ENCODE assay signal across 1 cellular context in the genomic region with DNA sequence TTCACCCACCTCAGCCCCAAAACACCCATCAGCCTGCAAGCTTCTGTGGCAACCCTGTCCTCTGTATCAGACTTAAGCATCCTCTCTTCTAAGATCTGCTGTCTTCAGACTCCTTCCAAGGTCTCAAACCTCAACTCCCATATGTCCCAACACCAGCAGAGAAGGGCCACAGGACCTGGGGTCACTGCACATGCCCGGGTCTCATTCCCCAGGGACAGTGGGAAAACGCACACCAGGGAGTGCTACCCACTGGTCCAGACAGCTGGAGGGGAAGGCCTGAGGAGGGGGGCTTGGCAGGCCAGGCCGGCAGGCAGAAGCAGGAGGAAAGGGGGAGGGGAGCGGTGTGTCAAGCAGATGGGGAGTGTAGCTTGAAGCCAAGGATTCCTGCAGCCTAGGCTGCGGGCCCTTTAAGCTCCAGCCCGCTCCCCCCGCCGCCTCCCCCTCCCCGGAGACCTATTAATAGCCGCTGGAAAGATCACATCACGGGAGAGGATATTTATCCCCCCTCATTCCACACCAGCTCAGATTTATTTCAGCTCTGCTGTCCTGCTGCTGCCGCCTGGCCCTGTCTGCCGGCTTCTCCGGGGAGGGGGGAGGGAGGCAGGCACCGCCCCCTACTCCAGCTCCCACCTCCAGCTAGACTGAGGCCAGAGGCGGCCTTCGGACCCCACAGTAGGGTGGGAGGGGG.
TF ChIP-seq lines count a peak whose summit lies in the region.

No MANE protein-coding gene starts in this region.

TF ChIP-seq in HEK293, 187 proteins besides CTCF, POLR2A, EP300 and RAD21 (continued from another document and continues in another):
- TF ChIP-seq, protein P1, sequence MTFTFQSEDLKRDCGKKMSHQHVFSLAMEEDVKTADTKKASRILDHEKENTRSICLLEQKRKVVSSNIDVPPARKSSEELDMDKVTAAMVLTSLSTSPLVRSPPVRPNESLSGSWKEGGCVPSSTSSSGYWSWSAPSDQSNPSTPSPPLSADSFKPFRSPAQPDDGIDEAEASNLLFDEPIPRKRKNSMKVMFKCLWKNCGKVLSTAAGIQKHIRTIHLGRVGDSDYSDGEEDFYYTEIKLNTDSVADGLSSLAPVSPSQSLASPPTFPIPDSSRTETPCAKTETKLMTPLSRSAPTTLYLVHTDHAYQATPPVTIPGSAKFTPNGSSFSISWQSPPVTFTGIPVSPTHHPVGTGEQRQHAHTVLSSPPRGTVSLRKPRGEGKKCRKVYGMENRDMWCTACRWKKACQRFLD (tag by site-specific recombination; IDR thresholded peaks at IDR 0.05), result no peak
- TF ChIP-seq ZNF501 (tag by site-specific recombination; IDR thresholded peaks at IDR 0.05), result no peak
- no peak for TF ChIP-seq ZNF544 (tag by site-specific recombination; IDR thresholded peaks at IDR 0.05)
- no peak for TF ChIP-seq ZNF211 (tag by site-specific recombination; IDR thresholded peaks at IDR 0.05; ENCODE audit: low read depth)
- TF ChIP-seq MZF1 (tag by site-specific recombination; IDR thresholded peaks at IDR 0.05; ENCODE audit: borderline replicate concordance), result peak; percentile 44; the same call in 1 of the 2 replicates
- TF ChIP-seq ZNF623 (tag by site-specific recombination; IDR thresholded peaks at IDR 0.05), result peak; percentile 40; the same call in 1 of the 2 replicates
- TF ChIP-seq ZNF138 (tag by site-specific recombination; IDR thresholded peaks at IDR 0.05; ENCODE audit: borderline replicate concordance), result no peak
- TF ChIP-seq ZSCAN30 (tag by site-specific recombination; IDR thresholded peaks at IDR 0.05), result no peak
- no peak for TF ChIP-seq ZNF416 (tag by site-specific recombination; IDR thresholded peaks at IDR 0.05)
- TF ChIP-seq KLF8 (tag by site-specific recombination; IDR thresholded peaks at IDR 0.05), result no peak
- TF ChIP-seq ZXDB (tag by site-specific recombination; IDR thresholded peaks at IDR 0.05), result no peak
- TF ChIP-seq, protein P2, sequence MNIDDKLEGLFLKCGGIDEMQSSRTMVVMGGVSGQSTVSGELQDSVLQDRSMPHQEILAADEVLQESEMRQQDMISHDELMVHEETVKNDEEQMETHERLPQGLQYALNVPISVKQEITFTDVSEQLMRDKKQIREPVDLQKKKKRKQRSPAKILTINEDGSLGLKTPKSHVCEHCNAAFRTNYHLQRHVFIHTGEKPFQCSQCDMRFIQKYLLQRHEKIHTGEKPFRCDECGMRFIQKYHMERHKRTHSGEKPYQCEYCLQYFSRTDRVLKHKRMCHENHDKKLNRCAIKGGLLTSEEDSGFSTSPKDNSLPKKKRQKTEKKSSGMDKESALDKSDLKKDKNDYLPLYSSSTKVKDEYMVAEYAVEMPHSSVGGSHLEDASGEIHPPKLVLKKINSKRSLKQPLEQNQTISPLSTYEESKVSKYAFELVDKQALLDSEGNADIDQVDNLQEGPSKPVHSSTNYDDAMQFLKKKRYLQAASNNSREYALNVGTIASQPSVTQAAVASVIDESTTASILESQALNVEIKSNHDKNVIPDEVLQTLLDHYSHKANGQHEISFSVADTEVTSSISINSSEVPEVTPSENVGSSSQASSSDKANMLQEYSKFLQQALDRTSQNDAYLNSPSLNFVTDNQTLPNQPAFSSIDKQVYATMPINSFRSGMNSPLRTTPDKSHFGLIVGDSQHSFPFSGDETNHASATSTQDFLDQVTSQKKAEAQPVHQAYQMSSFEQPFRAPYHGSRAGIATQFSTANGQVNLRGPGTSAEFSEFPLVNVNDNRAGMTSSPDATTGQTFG (tag by site-specific recombination; IDR thresholded peaks at IDR 0.05; ENCODE audit: borderline replicate concordance), result no peak
- TF ChIP-seq, protein P3, sequence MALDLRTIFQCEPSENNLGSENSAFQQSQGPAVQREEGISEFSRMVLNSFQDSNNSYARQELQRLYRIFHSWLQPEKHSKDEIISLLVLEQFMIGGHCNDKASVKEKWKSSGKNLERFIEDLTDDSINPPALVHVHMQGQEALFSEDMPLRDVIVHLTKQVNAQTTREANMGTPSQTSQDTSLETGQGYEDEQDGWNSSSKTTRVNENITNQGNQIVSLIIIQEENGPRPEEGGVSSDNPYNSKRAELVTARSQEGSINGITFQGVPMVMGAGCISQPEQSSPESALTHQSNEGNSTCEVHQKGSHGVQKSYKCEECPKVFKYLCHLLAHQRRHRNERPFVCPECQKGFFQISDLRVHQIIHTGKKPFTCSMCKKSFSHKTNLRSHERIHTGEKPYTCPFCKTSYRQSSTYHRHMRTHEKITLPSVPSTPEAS (tag by site-specific recombination; IDR thresholded peaks at IDR 0.05), result no peak
- TF ChIP-seq ZFP37 (tag by site-specific recombination; IDR thresholded peaks at IDR 0.05), result no peak
- no peak for TF ChIP-seq ZNF350 (tag by site-specific recombination; IDR thresholded peaks at IDR 0.05)
- TF ChIP-seq, protein P4, sequence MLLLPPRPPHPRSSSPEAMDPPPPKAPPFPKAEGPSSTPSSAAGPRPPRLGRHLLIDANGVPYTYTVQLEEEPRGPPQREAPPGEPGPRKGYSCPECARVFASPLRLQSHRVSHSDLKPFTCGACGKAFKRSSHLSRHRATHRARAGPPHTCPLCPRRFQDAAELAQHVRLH (tag by site-specific recombination; IDR thresholded peaks at IDR 0.05), result no peak
- TF ChIP-seq ZNF433 (tag by site-specific recombination; IDR thresholded peaks at IDR 0.05; ENCODE audit: low read depth), result no peak
- TF ChIP-seq ZFP3 (tag by site-specific recombination; IDR thresholded peaks at IDR 0.05; ENCODE audit: low read depth), result no peak
- TF ChIP-seq ZNF664 (tag by site-specific recombination; IDR thresholded peaks at IDR 0.05), result no peak
- no peak for TF ChIP-seq ZNF23 (tag by site-specific recombination; IDR thresholded peaks at IDR 0.05; ENCODE audit: borderline replicate concordance)
- TF ChIP-seq, protein P5, sequence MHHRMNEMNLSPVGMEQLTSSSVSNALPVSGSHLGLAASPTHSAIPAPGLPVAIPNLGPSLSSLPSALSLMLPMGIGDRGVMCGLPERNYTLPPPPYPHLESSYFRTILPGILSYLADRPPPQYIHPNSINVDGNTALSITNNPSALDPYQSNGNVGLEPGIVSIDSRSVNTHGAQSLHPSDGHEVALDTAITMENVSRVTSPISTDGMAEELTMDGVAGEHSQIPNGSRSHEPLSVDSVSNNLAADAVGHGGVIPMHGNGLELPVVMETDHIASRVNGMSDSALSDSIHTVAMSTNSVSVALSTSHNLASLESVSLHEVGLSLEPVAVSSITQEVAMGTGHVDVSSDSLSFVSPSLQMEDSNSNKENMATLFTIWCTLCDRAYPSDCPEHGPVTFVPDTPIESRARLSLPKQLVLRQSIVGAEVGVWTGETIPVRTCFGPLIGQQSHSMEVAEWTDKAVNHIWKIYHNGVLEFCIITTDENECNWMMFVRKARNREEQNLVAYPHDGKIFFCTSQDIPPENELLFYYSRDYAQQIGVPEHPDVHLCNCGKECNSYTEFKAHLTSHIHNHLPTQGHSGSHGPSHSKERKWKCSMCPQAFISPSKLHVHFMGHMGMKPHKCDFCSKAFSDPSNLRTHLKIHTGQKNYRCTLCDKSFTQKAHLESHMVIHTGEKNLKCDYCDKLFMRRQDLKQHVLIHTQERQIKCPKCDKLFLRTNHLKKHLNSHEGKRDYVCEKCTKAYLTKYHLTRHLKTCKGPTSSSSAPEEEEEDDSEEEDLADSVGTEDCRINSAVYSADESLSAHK (tag by site-specific recombination; IDR thresholded peaks at IDR 0.05), result no peak
- TF ChIP-seq TRIM28 (IDR thresholded peaks at IDR 0.05; ENCODE audit: borderline replicate concordance, low read length), result no peak
- TF ChIP-seq, protein P6, sequence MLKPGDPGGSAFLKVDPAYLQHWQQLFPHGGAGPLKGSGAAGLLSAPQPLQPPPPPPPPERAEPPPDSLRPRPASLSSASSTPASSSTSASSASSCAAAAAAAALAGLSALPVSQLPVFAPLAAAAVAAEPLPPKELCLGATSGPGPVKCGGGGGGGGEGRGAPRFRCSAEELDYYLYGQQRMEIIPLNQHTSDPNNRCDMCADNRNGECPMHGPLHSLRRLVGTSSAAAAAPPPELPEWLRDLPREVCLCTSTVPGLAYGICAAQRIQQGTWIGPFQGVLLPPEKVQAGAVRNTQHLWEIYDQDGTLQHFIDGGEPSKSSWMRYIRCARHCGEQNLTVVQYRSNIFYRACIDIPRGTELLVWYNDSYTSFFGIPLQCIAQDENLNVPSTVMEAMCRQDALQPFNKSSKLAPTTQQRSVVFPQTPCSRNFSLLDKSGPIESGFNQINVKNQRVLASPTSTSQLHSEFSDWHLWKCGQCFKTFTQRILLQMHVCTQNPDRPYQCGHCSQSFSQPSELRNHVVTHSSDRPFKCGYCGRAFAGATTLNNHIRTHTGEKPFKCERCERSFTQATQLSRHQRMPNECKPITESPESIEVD (tag by site-specific recombination; IDR thresholded peaks at IDR 0.05), result no peak
- TF ChIP-seq ZNF169 (tag by site-specific recombination; IDR thresholded peaks at IDR 0.05), result no peak
- no peak for TF ChIP-seq ZNF16 (tag by site-specific recombination; IDR thresholded peaks at IDR 0.05; ENCODE audit: low read depth)
- no peak for TF ChIP-seq ZNF426 (tag by site-specific recombination; IDR thresholded peaks at IDR 0.05)
- no peak for TF ChIP-seq PRDM1 (tag by site-specific recombination; IDR thresholded peaks at IDR 0.05)
- TF ChIP-seq ZNF239 (tag by site-specific recombination; IDR thresholded peaks at IDR 0.05), result no peak
- peak; percentile 57 for TF ChIP-seq GLIS1 (tag by site-specific recombination; IDR thresholded peaks at IDR 0.05)
- no peak for TF ChIP-seq ZNF529 (tag by site-specific recombination; IDR thresholded peaks at IDR 0.05; ENCODE audit: insufficient replicate concordance)
- TF ChIP-seq ZBTB17 (tag by site-specific recombination; IDR thresholded peaks at IDR 0.05), result peak; percentile 83
- peak; percentile 83 for TF ChIP-seq ZBTB48 (tag by site-specific recombination; IDR thresholded peaks at IDR 0.05)
- no peak for TF ChIP-seq ZFP69B (tag by site-specific recombination; IDR thresholded peaks at IDR 0.05)
- TF ChIP-seq, protein P7, sequence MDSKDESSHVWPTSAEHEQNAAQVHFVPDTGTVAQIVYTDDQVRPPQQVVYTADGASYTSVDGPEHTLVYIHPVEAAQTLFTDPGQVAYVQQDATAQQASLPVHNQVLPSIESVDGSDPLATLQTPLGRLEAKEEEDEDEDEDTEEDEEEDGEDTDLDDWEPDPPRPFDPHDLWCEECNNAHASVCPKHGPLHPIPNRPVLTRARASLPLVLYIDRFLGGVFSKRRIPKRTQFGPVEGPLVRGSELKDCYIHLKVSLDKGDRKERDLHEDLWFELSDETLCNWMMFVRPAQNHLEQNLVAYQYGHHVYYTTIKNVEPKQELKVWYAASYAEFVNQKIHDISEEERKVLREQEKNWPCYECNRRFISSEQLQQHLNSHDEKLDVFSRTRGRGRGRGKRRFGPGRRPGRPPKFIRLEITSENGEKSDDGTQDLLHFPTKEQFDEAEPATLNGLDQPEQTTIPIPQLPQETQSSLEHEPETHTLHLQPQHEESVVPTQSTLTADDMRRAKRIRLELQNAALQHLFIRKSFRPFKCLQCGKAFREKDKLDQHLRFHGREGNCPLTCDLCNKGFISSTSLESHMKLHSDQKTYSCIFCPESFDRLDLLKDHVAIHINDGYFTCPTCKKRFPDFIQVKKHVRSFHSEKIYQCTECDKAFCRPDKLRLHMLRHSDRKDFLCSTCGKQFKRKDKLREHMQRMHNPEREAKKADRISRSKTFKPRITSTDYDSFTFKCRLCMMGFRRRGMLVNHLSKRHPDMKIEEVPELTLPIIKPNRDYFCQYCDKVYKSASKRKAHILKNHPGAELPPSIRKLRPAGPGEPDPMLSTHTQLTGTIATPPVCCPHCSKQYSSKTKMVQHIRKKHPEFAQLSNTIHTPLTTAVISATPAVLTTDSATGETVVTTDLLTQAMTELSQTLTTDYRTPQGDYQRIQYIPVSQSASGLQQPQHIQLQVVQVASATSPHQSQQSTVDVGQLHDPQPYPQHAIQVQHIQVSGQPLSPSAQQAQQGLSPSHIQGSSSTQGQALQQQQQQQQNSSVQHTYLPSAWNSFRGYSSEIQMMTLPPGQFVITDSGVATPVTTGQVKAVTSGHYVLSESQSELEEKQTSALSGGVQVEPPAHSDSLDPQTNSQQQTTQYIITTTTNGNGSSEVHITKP (tag by site-specific recombination; IDR thresholded peaks at IDR 0.05), result peak; percentile 65
- 0 out of 2 replicates have a peak, but pooled peaks have one; percentile 38 for TF ChIP-seq ZNF24 (tag by site-specific recombination; IDR thresholded peaks at IDR 0.05)
- TF ChIP-seq SP3 (tag by site-specific recombination; IDR thresholded peaks at IDR 0.05), result no peak
- TF ChIP-seq ZNF555 (tag by site-specific recombination; conservative IDR thresholded peaks at IDR 0.05), result no peak
- no peak for TF ChIP-seq ZNF843 (tag by site-specific recombination; IDR thresholded peaks at IDR 0.05)
- no peak for TF ChIP-seq ZNF48 (tag by site-specific recombination; IDR thresholded peaks at IDR 0.05)
- TF ChIP-seq ZNF701 (tag by site-specific recombination; IDR thresholded peaks at IDR 0.05), result no peak
- no peak for TF ChIP-seq OSR2 (tag by site-specific recombination; IDR thresholded peaks at IDR 0.05)
- TF ChIP-seq ZNF510 (tag by site-specific recombination; IDR thresholded peaks at IDR 0.05; ENCODE audit: insufficient replicate concordance), result no peak
- TF ChIP-seq, protein P8, sequence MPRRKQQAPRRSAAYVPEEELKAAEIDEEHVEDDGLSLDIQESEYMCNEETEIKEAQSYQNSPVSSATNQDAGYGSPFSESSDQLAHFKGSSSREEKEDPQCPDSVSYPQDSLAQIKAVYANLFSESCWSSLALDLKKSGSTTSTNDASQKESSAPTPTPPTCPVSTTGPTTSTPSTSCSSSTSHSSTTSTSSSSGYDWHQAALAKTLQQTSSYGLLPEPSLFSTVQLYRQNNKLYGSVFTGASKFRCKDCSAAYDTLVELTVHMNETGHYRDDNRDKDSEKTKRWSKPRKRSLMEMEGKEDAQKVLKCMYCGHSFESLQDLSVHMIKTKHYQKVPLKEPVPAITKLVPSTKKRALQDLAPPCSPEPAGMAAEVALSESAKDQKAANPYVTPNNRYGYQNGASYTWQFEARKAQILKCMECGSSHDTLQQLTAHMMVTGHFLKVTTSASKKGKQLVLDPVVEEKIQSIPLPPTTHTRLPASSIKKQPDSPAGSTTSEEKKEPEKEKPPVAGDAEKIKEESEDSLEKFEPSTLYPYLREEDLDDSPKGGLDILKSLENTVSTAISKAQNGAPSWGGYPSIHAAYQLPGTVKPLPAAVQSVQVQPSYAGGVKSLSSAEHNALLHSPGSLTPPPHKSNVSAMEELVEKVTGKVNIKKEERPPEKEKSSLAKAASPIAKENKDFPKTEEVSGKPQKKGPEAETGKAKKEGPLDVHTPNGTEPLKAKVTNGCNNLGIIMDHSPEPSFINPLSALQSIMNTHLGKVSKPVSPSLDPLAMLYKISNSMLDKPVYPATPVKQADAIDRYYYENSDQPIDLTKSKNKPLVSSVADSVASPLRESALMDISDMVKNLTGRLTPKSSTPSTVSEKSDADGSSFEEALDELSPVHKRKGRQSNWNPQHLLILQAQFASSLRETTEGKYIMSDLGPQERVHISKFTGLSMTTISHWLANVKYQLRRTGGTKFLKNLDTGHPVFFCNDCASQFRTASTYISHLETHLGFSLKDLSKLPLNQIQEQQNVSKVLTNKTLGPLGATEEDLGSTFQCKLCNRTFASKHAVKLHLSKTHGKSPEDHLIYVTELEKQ (tag by site-specific recombination; IDR thresholded peaks at IDR 0.05; ENCODE audit: borderline replicate concordance), result no peak; the same call in 1 of the 2 replicates
